8 cellular contexts compared by ENCODE assay signal in the genomic region with DNA sequence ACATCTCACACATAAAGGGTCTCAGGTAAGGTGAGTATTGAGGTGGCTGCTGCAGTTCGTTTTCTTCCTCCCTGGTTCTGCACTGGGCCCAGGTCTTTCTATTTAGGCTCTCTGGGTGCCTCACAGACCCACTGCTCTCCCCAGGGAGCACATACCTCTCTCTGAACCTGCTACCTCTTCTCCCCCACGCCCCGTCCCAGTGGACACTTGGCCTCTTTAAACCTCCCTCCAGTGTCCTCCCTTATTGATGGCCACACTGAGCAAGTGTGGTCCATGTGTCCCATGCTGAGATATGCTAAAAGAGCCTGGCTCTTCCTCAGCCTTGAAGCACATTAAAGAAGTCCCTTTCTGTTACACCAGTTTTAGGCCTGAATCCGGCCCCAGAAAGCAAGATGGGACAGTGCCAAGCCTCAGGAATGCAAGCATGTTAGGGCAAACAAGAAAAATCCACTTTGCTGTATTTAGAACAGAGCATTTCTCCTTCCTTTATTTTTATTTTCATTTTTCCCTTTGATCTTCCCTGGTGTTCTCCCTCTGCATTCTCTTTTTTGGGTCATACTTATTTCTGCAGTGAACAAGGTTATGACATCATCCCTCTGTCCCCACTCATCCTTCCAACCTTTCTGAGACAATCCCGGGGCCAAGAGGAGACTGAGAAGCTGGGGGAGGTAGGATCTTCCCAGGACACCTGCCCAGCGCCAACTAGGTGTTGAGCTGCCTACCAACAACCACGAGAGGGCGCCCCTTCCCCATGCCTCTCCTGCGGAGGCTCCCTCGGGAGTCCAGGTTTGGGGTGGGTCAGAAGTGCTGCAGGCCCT. TPM values are rescaled to one million over a fixed set of nuclear protein-coding genes. Genes with fewer than 3 reads are reported as not detected.
DNase-seq lines count a peak whose midpoint lies in the region; ATAC-seq and TF ChIP-seq lines count a peak whose summit lies in the region.

No MANE protein-coding gene starts in this region.

- peak; percentile 66 to 91 for DNase-seq in NCI-H526 (lab: John Stamatoyannopoulos, UW)
- DNase-seq in activated CD4-positive, alpha-beta T cell treated with anti-CD3 and anti-CD28 coated beads, Interleukin-2, amount 50 U/mL, for 48 hours: peak; percentile 82 to 86
- DNase-seq in ecto neural progenitor cell (ENCODE audit: low spot score): peak; percentile 87
- DNase-seq in lung microvascular endothelial cell (ENCODE audit: low read depth in 2 of 2): peak; percentile 51 to 75
- peak; percentile 56 to 63 for DNase-seq in stimulated activated CD8-positive, alpha-beta memory T cell treated with anti-CD3 and anti-CD28 coated beads, Interleukin-15, amount 100 ng/mL, for 48 hours (ENCODE audit: low read depth in 2 of 2)

- TF ChIP-seq CTCF in GM12872 (IDR thresholded peaks at IDR 0.05; ENCODE audit: insufficient read depth, low read depth, low read length): peak; percentile 97

- peak; percentile 28 for ATAC-seq in HG03108 (IDR thresholded peaks at IDR 0.05; ENCODE audit: unreplicated experiment)
- no peak for ATAC-seq in HG02571 (IDR thresholded peaks at IDR 0.05; ENCODE audit: unreplicated experiment)

RNA-seq across cellular contexts. Expression of a gene that starts 5.0 kb away (rescaled TPM):
- total RNA-seq in lung microvascular endothelial cell: not detected in 2 replicates

RNA-seq across cellular contexts. Expression of a gene that starts 22.1 kb away (rescaled TPM):
- 0.65 and 1.4 TPM in 2 replicates for total RNA-seq in lung microvascular endothelial cell
